Comparison of ENCODE assay signal across 8 cellular contexts in the genomic region with DNA sequence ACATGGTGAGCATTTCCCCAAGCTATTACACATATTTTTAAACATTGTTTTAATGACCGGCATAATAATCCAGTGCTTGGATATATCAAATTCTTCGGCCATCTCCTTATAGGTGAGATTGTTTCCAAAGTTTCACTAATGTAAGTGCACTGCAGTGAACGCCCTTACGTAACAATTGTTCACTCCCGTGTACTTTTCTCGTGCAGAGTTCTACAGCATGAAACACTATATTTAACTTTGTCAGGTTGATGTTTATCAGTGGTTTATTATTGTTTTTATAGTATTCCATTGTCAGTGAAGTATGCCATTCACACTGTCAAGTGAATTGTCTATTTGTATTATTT. TPM values are rescaled to one million over a fixed set of nuclear protein-coding genes. Genes with fewer than 3 reads are reported as not detected.
DNase-seq lines count a peak whose midpoint lies in the region; ATAC-seq and TF ChIP-seq lines count a peak whose summit lies in the region.

No MANE protein-coding gene starts in this region.

- H3K9me3 Mint-ChIP-seq in central memory CD8-positive, alpha-beta T cell: no peaks in the 10 kb centered on the region
- no peaks in the 10 kb centered on the region for H3K9me3 Mint-ChIP-seq in naive B cell

- H3K27me3 Mint-ChIP-seq in central memory CD8-positive, alpha-beta T cell: no peaks in the 10 kb centered on the region
- no peaks in the 10 kb centered on the region for H3K27me3 Mint-ChIP-seq in naive B cell

- peak overlapping the region; percentile 32 for H3K27ac ChIP-seq in KOPT-K1 (ENCODE audit: low read depth, low read length, poor library complexity, severe bottlenecking)

- DNase-seq in AG09309 (ENCODE audit: low read depth) (no peak), naive B cell (no peak), HT-29 (ENCODE audit: low spot score) (no peak), NAMALWA (ENCODE audit: low spot score) (no peak)
- no peak for DNase-seq in central memory CD8-positive, alpha-beta T cell (ENCODE audit: low spot score in 2 of 2)

- peak overlapping the region; percentile 98 for H3K27ac Mint-ChIP-seq in central memory CD8-positive, alpha-beta T cell (ENCODE audit: low read depth)
- H3K27ac Mint-ChIP-seq in naive B cell: peak overlapping the region; percentile 97 to 100 (median 98)

- no peaks in the 10 kb centered on the region for H3K9me3 ChIP-seq in KOPT-K1 (ENCODE audit: insufficient read depth, low read length, poor library complexity, severe bottlenecking)

- ATAC-seq in central memory CD8-positive, alpha-beta T cell (replicated peaks; ENCODE audit: extremely low read depth, poor library complexity, severe bottlenecking): no peak
- ATAC-seq in naive B cell (ENCODE audit: low read depth in 2 of 2) (no peak), HG03045 (IDR thresholded peaks at IDR 0.05; ENCODE audit: unreplicated experiment) (no peak), GM21526 (IDR thresholded peaks at IDR 0.05; ENCODE audit: low FRiP score, unreplicated experiment) (no peak)

- H3K4me3 Mint-ChIP-seq in central memory CD8-positive, alpha-beta T cell: peak overlapping the region; percentile 95
- H3K4me3 Mint-ChIP-seq in naive B cell: peak overlapping the region; percentile 89 to 97 (median 95)

- no peak for TF ChIP-seq CTCF in AG09309 (IDR thresholded peaks at IDR 0.05; ENCODE audit: control insufficient read depth, insufficient read depth, low read depth, low read length, missing control alignments)

- peaks cover 24% of the 10 kb centered on the region for H3K4me1 Mint-ChIP-seq in central memory CD8-positive, alpha-beta T cell
- peaks cover 12 to 40% (median 30%) of the 10 kb centered on the region in 3 donors for H3K4me1 Mint-ChIP-seq in naive B cell

- H3K36me3 ChIP-seq in KOPT-K1 (ENCODE audit: insufficient read depth, low read length): peaks cover 29% of the 10 kb centered on the region

- H3K36me3 Mint-ChIP-seq in central memory CD8-positive, alpha-beta T cell (ENCODE audit: insufficient read depth): peaks cover 32% of the 10 kb centered on the region
- H3K36me3 Mint-ChIP-seq in naive B cell: no peaks in the 10 kb centered on the region

- H3K4me3 ChIP-seq in AG09309 (ENCODE audit: control insufficient read depth, low read depth, low read length): peak overlapping the region; percentile 85

RNA-seq across cellular contexts. Expression of a gene that starts 3.4 kb away (rescaled TPM):
- polyA plus RNA-seq in naive B cell (ENCODE audit: low read depth in 6 of 6): 1 to 10 TPM in 5 of 6 donors, not detected in 1; 2.3 to 3.5 (median 3.1) TPM
- 11.2 and 25.2 TPM in 2 replicates for total RNA-seq in HT-29 (2014; rRNA removed; shearing (Covaris generic))

RNA-seq across cellular contexts. Expression of a gene that starts 7.9 kb away (rescaled TPM):
- polyA plus RNA-seq in naive B cell (ENCODE audit: low read depth in 6 of 6): 10 to 100 TPM; 58.3 to 81.9 (median 65.7) TPM
- total RNA-seq in HT-29 (2014; rRNA removed; shearing (Covaris generic)): 70.6 and 101 TPM in 2 replicates
